Comparison of ENCODE assay signal across 1 cellular context in the genomic region with DNA sequence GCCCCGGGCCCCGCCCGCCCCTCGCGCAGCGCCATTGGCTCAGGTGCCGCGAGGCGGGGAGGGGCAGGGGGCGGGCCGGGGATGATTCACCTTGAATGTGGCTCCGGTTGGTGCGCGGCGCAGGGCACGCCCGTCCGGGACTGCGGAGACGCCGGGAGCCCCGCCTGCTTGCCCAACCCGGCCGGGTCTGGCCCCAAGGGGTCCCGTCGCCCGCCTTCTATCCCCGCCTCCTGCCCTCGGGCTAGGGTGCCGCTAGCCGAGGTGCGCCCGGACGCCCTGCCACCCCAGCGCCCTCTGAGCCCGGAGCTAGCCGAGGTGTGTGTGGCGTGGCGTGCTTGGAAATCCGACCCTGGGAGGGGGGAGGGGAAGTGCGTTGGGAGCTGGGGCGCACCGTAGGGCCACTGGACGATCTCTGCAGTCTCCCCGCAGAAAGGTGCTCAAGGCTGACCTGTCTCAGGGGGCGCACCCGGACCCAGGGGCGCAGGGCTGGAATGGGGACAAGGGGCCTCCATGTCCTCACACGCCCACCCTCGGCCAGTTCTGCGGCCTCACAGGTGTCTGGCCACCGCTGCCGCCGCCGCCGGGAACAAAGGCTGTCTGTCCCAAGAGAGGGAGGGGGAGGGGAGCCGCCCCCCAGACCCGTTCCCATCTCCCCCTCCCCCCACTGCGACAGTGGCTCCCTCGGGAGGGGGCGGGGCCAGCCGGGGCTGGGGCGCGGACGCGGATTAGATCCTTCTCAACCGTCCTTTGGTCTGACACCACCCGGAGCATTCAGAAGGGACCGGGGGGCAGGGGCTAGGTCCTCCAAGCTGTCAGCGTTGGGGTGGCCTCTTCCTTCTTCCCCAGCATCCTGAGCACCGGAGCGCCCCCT.
A peak's percentile ranks its signal among the peaks of the same experiment; 100 is the strongest.
TF ChIP-seq lines count a peak whose summit lies in the region.

No MANE protein-coding gene starts in this region.

TF ChIP-seq in HEK293, 187 proteins besides CTCF, POLR2A, EP300 and RAD21 (continued from another document):
- TF ChIP-seq ZNF558 (tag by site-specific recombination; IDR thresholded peaks at IDR 0.05) (no peak), KLF8 (tag by site-specific recombination; IDR thresholded peaks at IDR 0.05) (peak; percentile 88), ZNF223 (tag by site-specific recombination; IDR thresholded peaks at IDR 0.05) (no peak), HOXA7 (CRISPR knock-in tag; IDR thresholded peaks at IDR 0.05; ENCODE audit: borderline replicate concordance) (no peak), ZNF239 (tag by site-specific recombination; IDR thresholded peaks at IDR 0.05) (no peak), ZNF776 (tag by site-specific recombination; IDR thresholded peaks at IDR 0.05; ENCODE audit: borderline replicate concordance) (no peak)
- TF ChIP-seq, protein P1, sequence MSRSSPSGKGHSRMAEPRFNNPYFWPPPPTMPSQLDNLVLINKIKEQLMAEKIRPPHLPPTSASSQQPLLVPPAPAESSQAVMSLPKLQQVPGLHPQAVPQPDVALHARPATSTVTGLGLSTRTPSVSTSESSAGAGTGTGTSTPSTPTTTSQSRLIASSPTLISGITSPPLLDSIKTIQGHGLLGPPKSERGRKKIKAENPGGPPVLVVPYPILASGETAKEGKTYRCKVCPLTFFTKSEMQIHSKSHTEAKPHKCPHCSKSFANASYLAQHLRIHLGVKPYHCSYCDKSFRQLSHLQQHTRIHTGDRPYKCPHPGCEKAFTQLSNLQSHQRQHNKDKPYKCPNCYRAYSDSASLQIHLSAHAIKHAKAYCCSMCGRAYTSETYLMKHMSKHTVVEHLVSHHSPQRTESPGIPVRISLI (tag by site-specific recombination; IDR thresholded peaks at IDR 0.05) = no peak
